8 cellular contexts compared by ENCODE assay signal in the genomic region with DNA sequence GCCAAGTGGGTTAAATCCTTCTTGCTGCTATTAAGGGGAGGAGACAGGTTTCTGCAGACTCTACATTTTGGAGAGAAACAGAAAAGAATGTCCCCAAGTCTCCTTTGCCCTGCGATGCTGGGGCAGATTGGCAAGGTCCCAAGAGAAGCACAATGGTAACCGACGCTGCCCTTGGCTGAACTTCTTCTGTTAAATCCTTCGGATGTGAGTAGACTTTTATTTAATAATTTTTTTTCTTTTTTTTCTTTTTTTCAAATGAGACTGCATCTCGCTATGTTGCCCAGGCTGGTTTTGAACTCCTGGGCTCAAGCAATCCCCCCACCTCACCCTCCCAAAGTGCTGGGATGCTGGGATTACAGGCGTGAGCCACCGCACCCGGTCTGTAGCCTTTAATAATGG. TPM values are rescaled to one million over a fixed set of nuclear protein-coding genes. Genes with fewer than 3 reads are reported as not detected.
DNase-seq lines count a peak whose midpoint lies in the region; ATAC-seq and TF ChIP-seq lines count a peak whose summit lies in the region.

No MANE protein-coding gene starts in this region.

- no peak for TF ChIP-seq POLR2A in sigmoid colon (IDR thresholded peaks at IDR 0.05)

- H3K79me2 ChIP-seq in fibroblast of lung (ENCODE audit: control insufficient read depth, insufficient read depth, low read length): no peaks in the 10 kb centered on the region

- H3K4me3 ChIP-seq in SJSA1 (peak overlapping the region; percentile 63), fibroblast of lung (replicated peaks in 1 of 4; ENCODE audit: control extremely low read depth in 1 of 4, insufficient read depth in 1 of 4, low read depth in 3 of 4, low read length in 4 of 4) (peak overlapping the region; percentile 46 to 85 (median 66)), sigmoid colon (peak overlapping the region; percentile 52 to 73 (median 63))

- ATAC-seq in GM21367 (IDR thresholded peaks at IDR 0.05; ENCODE audit: unreplicated experiment) (no peak), HG03045 (IDR thresholded peaks at IDR 0.05; ENCODE audit: unreplicated experiment) (no peak), GM18498 (IDR thresholded peaks at IDR 0.05; ENCODE audit: unreplicated experiment) (no peak)

- DNase-seq in NCI-H1092 treated with DMSO at 0.1 percent for 48 hours (lab: John Stamatoyannopoulos, UW) (peak; percentile 53), NCI-H1092 (lab: John Stamatoyannopoulos, UW) (no peak), SJSA1 (ENCODE audit: low read depth in 1 of 2, low spot score in 2 of 2) (peak in 1 of 2 experiments; percentile 75), fibroblast of lung (ENCODE audit: low read depth in 2 of 2) (peak in 1 of 2 donors; percentile 21), sigmoid colon (no peak)

- no peak overlapping the region for H3K9ac ChIP-seq in fibroblast of lung (ENCODE audit: insufficient read depth, low read length)

- H3K27ac ChIP-seq in SJSA1 (no peak overlapping the region), fibroblast of lung (ENCODE audit: insufficient read depth, low read length) (peak overlapping the region; percentile 31), sigmoid colon (peak overlapping the region; percentile 85 to 94 (median 94))

- H4K20me1 ChIP-seq in fibroblast of lung (ENCODE audit: control insufficient read depth, extremely low read depth, insufficient read depth, low read length): no peaks in the 10 kb centered on the region

- intact Hi-C loops in sigmoid colon (cut with DNase I): loop anchor here (1.0 to 5.0 kb wide), 2 partner anchors 21 to 46 kb away; a partner anchor contains a TSS

- peaks cover 19% of the 10 kb centered on the region for H3K4me1 ChIP-seq in SJSA1 (replicated peaks)
- peaks cover 10% of the 10 kb centered on the region for H3K4me1 ChIP-seq in fibroblast of lung (ENCODE audit: control insufficient read depth, extremely low read depth, insufficient read depth, low read length)
- peaks cover 0 to 45% (median 36%) of the 10 kb centered on the region in 4 donors for H3K4me1 ChIP-seq in sigmoid colon

- peak overlapping the region; percentile 6 for H2AFZ ChIP-seq in fibroblast of lung (ENCODE audit: low read length)

- TF ChIP-seq EP300 in sigmoid colon (IDR thresholded peaks at IDR 0.05): no peak

- H3K9me3 ChIP-seq in SJSA1 (replicated peaks): peaks cover 6% of the 10 kb centered on the region
- no peaks in the 10 kb centered on the region for H3K9me3 ChIP-seq in fibroblast of lung (ENCODE audit: control insufficient read depth, insufficient read depth, low read depth, low read length)
- no peaks in the 10 kb centered on the region for H3K9me3 ChIP-seq in sigmoid colon

- no peak for TF ChIP-seq CTCF in fibroblast of lung (conservative IDR thresholded peaks at IDR 0.05 in 1 of 2, IDR thresholded peaks at IDR 0.05 in 1 of 2; ENCODE audit: low read depth in 1 of 2, low read length in 2 of 2)
- TF ChIP-seq CTCF in sigmoid colon (IDR thresholded peaks at IDR 0.05): no peak

- H3K4me2 ChIP-seq in fibroblast of lung (ENCODE audit: extremely low read depth, insufficient read depth, low read length): peak overlapping the region; percentile 80

- 3 to 12% methylated on average over 8 of the region's 8 CpGs for WGBS in sigmoid colon, 2 donors

- H3K36me3 ChIP-seq in SJSA1: peaks cover 9% of the 10 kb centered on the region
- H3K36me3 ChIP-seq in fibroblast of lung (ENCODE audit: control insufficient read depth, insufficient read depth, low read length): no peaks in the 10 kb centered on the region
- peaks cover 0 to under 1% (median 0%) of the 10 kb centered on the region in 4 donors for H3K36me3 ChIP-seq in sigmoid colon

- H3K27me3 ChIP-seq in SJSA1 (replicated peaks): no peaks in the 10 kb centered on the region
- H3K27me3 ChIP-seq in fibroblast of lung (ENCODE audit: control insufficient read depth, insufficient read depth, low read length): no peaks in the 10 kb centered on the region
- H3K27me3 ChIP-seq in sigmoid colon: no peaks in the 10 kb centered on the region

RNA-seq across cellular contexts. Expression of a gene that starts 13.9 kb away (rescaled TPM):
- 601 and 1,079 TPM in 2 replicates for total RNA-seq in SJSA1 (2014; rRNA removed; shearing (Covaris generic))
- total RNA-seq in fibroblast of lung (258 and 317 TPM in 2 replicates), sigmoid colon (100 to 1,000 TPM; 303 to 480 (median 367) TPM)
- polyA plus RNA-seq in fibroblast of lung (442 and 521 TPM in 2 replicates), sigmoid colon (100 to 1,000 TPM; 481 to 726 (median 592) TPM)
- 652 and 693 TPM in 2 replicates for polyA plus RNA-seq in fibroblast of lung (2012)
- 93.1 and 124 TPM in 2 replicates for polyA minus RNA-seq in fibroblast of lung (ENCODE audit: low replicate concordance)

RNA-seq across cellular contexts. Expression of a gene that starts 14.1 kb away (rescaled TPM):
- 24.4 and 28.6 TPM in 2 replicates for total RNA-seq in SJSA1 (2014; rRNA removed; shearing (Covaris generic))
- total RNA-seq in fibroblast of lung (17.5 and 17.7 TPM in 2 replicates), sigmoid colon (10 to 100 TPM; 19.6 to 25.5 (median 21.8) TPM)
- polyA plus RNA-seq in fibroblast of lung (29.5 and 35.8 TPM in 2 replicates), sigmoid colon (10 to 100 TPM; 12.5 to 24.0 (median 13.8) TPM)
- 15.0 and 17.6 TPM in 2 replicates for polyA plus RNA-seq in fibroblast of lung (2012)
- 21.7 and 26.5 TPM in 2 replicates for polyA minus RNA-seq in fibroblast of lung (ENCODE audit: low replicate concordance)

RNA-seq across cellular contexts. Expression of a gene that starts 20.4 kb away (rescaled TPM):
- 154 and 186 TPM in 2 replicates for total RNA-seq in SJSA1 (2014; rRNA removed; shearing (Covaris generic))
- total RNA-seq in fibroblast of lung: 26.5 and 35.2 TPM in 2 replicates
- polyA plus RNA-seq in fibroblast of lung: 49.1 and 60.8 TPM in 2 replicates
- polyA plus RNA-seq in fibroblast of lung (2012): 42.0 and 60.0 TPM in 2 replicates
- polyA minus RNA-seq in fibroblast of lung (ENCODE audit: low replicate concordance): 7.4 and 11.2 TPM in 2 replicates
- total RNA-seq in sigmoid colon: 100 to 1,000 TPM in 1 of 4 donors, 10 to 100 TPM in 3; 46.3 to 104 (median 62.5) TPM
- 10 to 100 TPM; 36.6 to 56.9 (median 53.0) TPM for polyA plus RNA-seq in sigmoid colon

RNA-seq across cellular contexts. Expression of a gene that starts 45.5 kb away (rescaled TPM):
- total RNA-seq in SJSA1 (2014; rRNA removed; shearing (Covaris generic)): 9.6 and 14.7 TPM in 2 replicates
- 6.7 and 12.2 TPM in 2 replicates for total RNA-seq in fibroblast of lung
- 8.5 and 9.7 TPM in 2 replicates for polyA plus RNA-seq in fibroblast of lung
- polyA plus RNA-seq in fibroblast of lung (2012): 15.6 and 18.4 TPM in 2 replicates
- polyA minus RNA-seq in fibroblast of lung (ENCODE audit: low replicate concordance): 16.5 and 17.2 TPM in 2 replicates
- total RNA-seq in sigmoid colon: 10 to 100 TPM in 3 of 4 donors, 1 to 10 TPM in 1; 9.3 to 16.9 (median 10.3) TPM
- 1 to 10 TPM; 2.4 to 3.7 (median 3.0) TPM for polyA plus RNA-seq in sigmoid colon

RNA-seq across cellular contexts. Expression of a gene that starts 54.9 kb away (rescaled TPM):
- 0.50 and 0.71 TPM in 2 replicates for total RNA-seq in SJSA1 (2014; rRNA removed; shearing (Covaris generic))
- total RNA-seq in fibroblast of lung: 3.6 and 8.4 TPM in 2 replicates
- 1.5 and 2.4 TPM in 2 replicates for polyA plus RNA-seq in fibroblast of lung
- 1.7 and 3.4 TPM in 2 replicates for polyA plus RNA-seq in fibroblast of lung (2012)
- 4.7 and 6.4 TPM in 2 replicates for polyA minus RNA-seq in fibroblast of lung (ENCODE audit: low replicate concordance)
- total RNA-seq in sigmoid colon: 10 to 100 TPM in 1 of 4 donors, 1 to 10 TPM in 3; 2.6 to 15.0 (median 6.4) TPM
- polyA plus RNA-seq in sigmoid colon: 10 to 100 TPM in 2 of 3 donors, 1 to 10 TPM in 1; 6.6 to 31.1 (median 13.4) TPM
